ENCODE assay signal across 1 cellular context in the genomic region with DNA sequence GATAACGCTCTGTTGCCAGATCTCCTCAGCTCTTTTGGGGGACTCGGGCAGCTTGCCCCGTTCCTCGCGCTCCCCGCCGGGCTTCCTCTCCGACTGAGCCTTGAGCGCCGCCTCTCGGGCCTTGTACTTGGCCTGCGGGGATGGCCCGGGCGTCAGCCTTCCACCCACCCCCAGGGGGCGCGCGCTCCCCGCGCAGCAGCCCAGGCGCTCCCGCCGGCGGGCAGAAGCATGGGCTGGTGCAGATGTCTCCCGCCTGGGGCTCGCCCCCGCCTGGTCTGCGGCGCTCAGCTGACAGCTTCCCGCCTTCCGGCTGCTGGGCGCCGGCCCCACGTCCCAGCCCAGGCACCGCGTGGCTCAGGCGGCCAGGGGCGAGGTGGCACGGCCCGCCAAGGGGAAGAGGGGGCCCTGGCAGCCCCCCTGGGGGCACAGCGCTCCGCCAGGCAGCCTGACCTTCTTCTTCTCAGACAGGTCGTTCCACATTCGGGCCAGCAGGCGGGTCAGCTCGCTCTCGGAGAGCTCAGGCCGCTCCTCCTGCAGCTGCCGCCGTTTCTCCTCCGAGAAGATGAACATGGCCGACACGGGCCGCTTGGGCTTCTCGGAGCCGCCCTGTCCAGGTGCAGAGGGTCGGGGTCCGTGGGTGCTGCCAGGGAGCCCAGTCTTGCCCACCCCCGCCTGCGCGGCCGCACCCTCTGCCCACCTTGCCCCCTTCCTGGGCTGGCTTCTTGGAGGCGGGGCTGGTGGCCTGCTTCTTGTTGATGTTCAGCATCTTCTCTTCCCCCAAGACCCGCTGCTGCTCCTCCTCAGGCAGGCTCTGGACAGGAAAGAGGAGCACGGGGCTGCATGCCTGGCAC.
TF ChIP-seq lines count a peak whose summit lies in the region.

No MANE protein-coding gene starts in this region.

TF ChIP-seq in SK-N-SH, 30 proteins besides CTCF, POLR2A, EP300 and RAD21 (continued from another document):
- TF ChIP-seq MXI1 (IDR thresholded peaks at IDR 0.05; ENCODE audit: low read depth, low read length), result peak; percentile 57; the same call in 1 of the 2 replicates
- TF ChIP-seq, protein P1, sequence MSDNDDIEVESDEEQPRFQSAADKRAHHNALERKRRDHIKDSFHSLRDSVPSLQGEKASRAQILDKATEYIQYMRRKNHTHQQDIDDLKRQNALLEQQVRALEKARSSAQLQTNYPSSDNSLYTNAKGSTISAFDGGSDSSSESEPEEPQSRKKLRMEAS (IDR thresholded peaks at IDR 0.05; ENCODE audit: low read depth), result no peak
- no peak for TF ChIP-seq FOSL2 (IDR thresholded peaks at IDR 0.05; ENCODE audit: borderline replicate concordance, low read depth)
- TF ChIP-seq GATA2 (CRISPR knock-in tag; IDR thresholded peaks at IDR 0.05), result no peak
- no peak for TF ChIP-seq TCF12 (IDR thresholded peaks at IDR 0.05)
- no peak for TF ChIP-seq RFX5 (IDR thresholded peaks at IDR 0.05; ENCODE audit: low read length)
- no peak for TF ChIP-seq FOXJ3 (CRISPR knock-in tag; IDR thresholded peaks at IDR 0.05)
- TF ChIP-seq NFIC (IDR thresholded peaks at IDR 0.05; ENCODE audit: borderline replicate concordance), result no peak
- TF ChIP-seq, protein P2, sequence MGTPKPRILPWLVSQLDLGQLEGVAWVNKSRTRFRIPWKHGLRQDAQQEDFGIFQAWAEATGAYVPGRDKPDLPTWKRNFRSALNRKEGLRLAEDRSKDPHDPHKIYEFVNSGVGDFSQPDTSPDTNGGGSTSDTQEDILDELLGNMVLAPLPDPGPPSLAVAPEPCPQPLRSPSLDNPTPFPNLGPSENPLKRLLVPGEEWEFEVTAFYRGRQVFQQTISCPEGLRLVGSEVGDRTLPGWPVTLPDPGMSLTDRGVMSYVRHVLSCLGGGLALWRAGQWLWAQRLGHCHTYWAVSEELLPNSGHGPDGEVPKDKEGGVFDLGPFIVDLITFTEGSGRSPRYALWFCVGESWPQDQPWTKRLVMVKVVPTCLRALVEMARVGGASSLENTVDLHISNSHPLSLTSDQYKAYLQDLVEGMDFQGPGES (IDR thresholded peaks at IDR 0.05; ENCODE audit: low read depth, low read length), result no peak
- no peak for TF ChIP-seq POLR2AphosphoS5 (IDR thresholded peaks at IDR 0.05; ENCODE audit: low read depth, low read length)
- TF ChIP-seq TEAD4 (IDR thresholded peaks at IDR 0.05; ENCODE audit: borderline replicate concordance, insufficient read depth), result no peak
- TF ChIP-seq SIN3A (IDR thresholded peaks at IDR 0.05; ENCODE audit: borderline replicate concordance, low read depth, low read length), result peak; percentile 89; the same call in 1 of the 2 replicates
- TF ChIP-seq MEF2A (IDR thresholded peaks at IDR 0.05; ENCODE audit: borderline replicate concordance, low read depth), result no peak
- no peak for TF ChIP-seq FOXM1 (IDR thresholded peaks at IDR 0.05; ENCODE audit: low read depth)
- TF ChIP-seq CHD2 (IDR thresholded peaks at IDR 0.05; ENCODE audit: low read length, partially characterized antibody), result no peak
- no peak for TF ChIP-seq NRF1 (IDR thresholded peaks at IDR 0.05; ENCODE audit: low read depth, low read length)
- no peak for TF ChIP-seq RCOR1 (IDR thresholded peaks at IDR 0.05; ENCODE audit: low read length)
- no peak for TF ChIP-seq JUND (IDR thresholded peaks at IDR 0.05)
- TF ChIP-seq EZH2phosphoT487 (IDR thresholded peaks at IDR 0.05; ENCODE audit: borderline replicate concordance, low read depth), result no peak
